Comparison of ENCODE assay signal across 11 cellular contexts in the genomic region with DNA sequence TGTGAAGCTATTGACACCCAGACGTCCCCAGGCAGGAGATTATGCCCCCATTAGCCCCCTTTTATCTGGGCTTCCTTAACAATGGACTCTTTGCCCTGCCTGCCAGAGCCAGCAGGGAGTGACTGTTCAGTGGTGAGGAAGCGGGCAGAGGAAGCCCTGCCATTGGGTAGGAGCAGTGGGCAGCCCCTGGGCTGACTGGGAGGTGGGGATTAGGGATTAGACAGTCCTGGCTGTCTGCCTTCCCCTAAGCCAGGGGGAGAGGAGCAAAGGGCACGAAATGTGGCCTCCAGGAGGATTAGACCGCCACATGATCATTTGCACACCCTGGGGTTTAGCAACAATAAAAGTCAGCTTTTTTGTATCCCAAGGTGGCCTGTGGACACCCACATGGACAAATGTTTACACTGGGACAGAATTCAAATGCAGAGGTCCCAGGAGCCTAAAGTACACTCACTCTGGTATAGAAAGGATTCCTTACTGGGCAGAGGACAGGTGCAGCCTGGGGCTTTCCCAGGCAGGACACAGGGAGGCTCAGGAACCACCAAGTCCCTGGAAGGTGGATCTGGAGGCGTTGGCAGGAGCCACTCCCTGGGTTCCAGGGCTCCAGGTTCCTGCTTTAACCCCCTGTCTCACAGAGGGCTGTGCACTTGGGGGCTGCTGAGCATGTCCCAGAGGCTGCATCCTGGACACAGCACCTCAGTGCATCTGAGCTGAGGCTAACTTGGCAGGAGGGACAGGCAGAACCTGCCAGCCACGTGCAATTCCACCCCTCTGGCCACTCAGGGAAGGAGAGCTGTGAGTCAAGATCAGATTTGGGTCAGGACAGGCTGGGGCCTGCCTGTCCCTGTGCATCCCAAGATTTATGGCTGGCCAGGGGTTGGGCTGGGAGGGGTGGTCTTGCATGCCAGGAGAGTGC. TPM values are rescaled to one million over a fixed set of nuclear protein-coding genes. Genes with fewer than 3 reads are reported as not detected.
DNase-seq lines count a peak whose midpoint lies in the region; ATAC-seq and TF ChIP-seq lines count a peak whose summit lies in the region.
"Had no signal": no experiment of that assay in that cellular context is flagged by ENCODE, and none has a peak within 500 bp of the region (broad histone marks: within the 10 kb centered on the region; RNA-seq: fewer than 3 reads in every experiment).

No MANE protein-coding gene starts in this region.

- H3K27ac ChIP-seq in SJCRH30 (peak overlapping the region; percentile 44; the same call in 1 of the 2 replicates), foreskin keratinocyte (peak overlapping the region; percentile 88)
- H3K27ac ChIP-seq: upper lobe of left lung had no signal

- H3K4me3 ChIP-seq in SJCRH30 = no peak overlapping the region

- no peaks in the 10 kb centered on the region for H3K9me3 ChIP-seq in SJCRH30 (replicated peaks)
- H3K9me3 ChIP-seq: upper lobe of left lung had no signal

- peak; percentile 65 for ATAC-seq in foreskin keratinocyte
- no peak for ATAC-seq in GM21515 (IDR thresholded peaks at IDR 0.05; ENCODE audit: unreplicated experiment)
- ATAC-seq in GM21737 (IDR thresholded peaks at IDR 0.05; ENCODE audit: unreplicated experiment) = no peak

- TF ChIP-seq CTCF in foreskin keratinocyte (conservative IDR thresholded peaks at IDR 0.05) = no peak

- H3K36me3 ChIP-seq in SJCRH30 = no peaks in the 10 kb centered on the region
- H3K36me3 ChIP-seq: upper lobe of left lung had no signal

- peak; percentile 26 for DNase-seq in NCI-H2227 (lab: John Stamatoyannopoulos, UW; ENCODE audit: unreplicated experiment)
- no peak for DNase-seq in NCI-H2227 treated with DMSO at 0.1 percent for 48 hours (lab: John Stamatoyannopoulos, UW)
- DNase-seq in SJCRH30 = peak; percentile 61 to 68
- DNase-seq in foreskin keratinocyte = peak; percentile 67 to 90
- peak; percentile 62 for DNase-seq in retina
- no peak for DNase-seq in NCI-H2029 treated with DMSO at 0.1 percent for 48 hours (lab: John Stamatoyannopoulos, UW)
- DNase-seq: posterior cingulate gyrus, T-helper 2 cell, upper lobe of left lung had no signal

- H3K27me3 ChIP-seq in SJCRH30 = no peaks in the 10 kb centered on the region
- no peaks in the 10 kb centered on the region for H3K27me3 ChIP-seq in foreskin keratinocyte

- H3K4me1 ChIP-seq in SJCRH30 (peaks cover 35% of the 10 kb centered on the region), foreskin keratinocyte (peaks cover 22% of the 10 kb centered on the region)

RNA-seq across cellular contexts. Expression of gene PNPLA3, which starts 2.1 kb away (rescaled TPM):
- 1.3 and 1.9 TPM in 2 replicates for total RNA-seq in SJCRH30 (2014; rRNA removed; shearing (Covaris generic))
- total RNA-seq in foreskin keratinocyte = 11.7 and 13.2 TPM in 2 replicates
- 3.4 and 4.0 TPM in 2 replicates for polyA plus RNA-seq in foreskin keratinocyte

RNA-seq across cellular contexts. Expression of gene SAMM50, which starts 29.6 kb away (rescaled TPM):
- 45.8 and 49.1 TPM in 2 replicates for total RNA-seq in SJCRH30 (2014; rRNA removed; shearing (Covaris generic))
- 53.2 and 55.0 TPM in 2 replicates for total RNA-seq in foreskin keratinocyte
- 56.5 and 59.1 TPM in 2 replicates for polyA plus RNA-seq in foreskin keratinocyte

RNA-seq across cellular contexts. Expression of gene PNPLA5, which starts 33.9 kb away (rescaled TPM):
- not detected in 2 replicates for total RNA-seq in SJCRH30 (2014; rRNA removed; shearing (Covaris generic))
- total RNA-seq in foreskin keratinocyte = 0.04 TPM in 1 of 2 replicates, not detected in the other
- polyA plus RNA-seq in foreskin keratinocyte = 0.03 and 0.04 TPM in 2 replicates
- total RNA-seq: upper lobe of left lung had no signal

Comparison
In these comparisons a context has a peak if more than half of its experiments do, and no peak if none do; other contexts are left out.
1. DNase-seq: peak in NCI-H2227 (single experiment), SJCRH30 (2 of 2), foreskin keratinocyte (2 of 2) and retina (single experiment); none in NCI-H2227 treated with DMSO at 0.1 percent for 48 hours (single experiment) and NCI-H2029 treated with DMSO at 0.1 percent for 48 hours (single experiment).